Comparison of ENCODE assay signal across 1 cellular context in the genomic region with DNA sequence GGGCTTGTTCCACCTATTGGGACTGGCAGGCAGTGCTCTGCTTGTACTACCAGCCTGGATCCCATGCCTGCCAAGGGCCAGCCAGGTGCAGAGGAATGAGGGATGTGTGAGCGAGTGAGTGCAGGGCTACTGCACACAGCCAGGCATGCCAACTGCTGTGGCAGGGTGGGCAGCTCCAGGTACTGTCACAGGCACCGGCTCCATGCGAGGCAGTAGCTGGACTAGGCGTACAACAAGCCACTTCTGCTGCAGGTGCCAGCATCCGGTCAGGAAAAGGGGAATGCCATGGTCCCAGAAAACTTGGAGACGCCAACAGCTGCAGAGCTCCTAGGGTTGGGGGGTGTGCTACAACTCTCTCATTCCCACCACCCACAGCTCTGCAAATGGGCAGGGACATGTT.
TF ChIP-seq lines count a peak whose summit lies in the region.

No MANE protein-coding gene starts in this region.

TF ChIP-seq in H1, 55 proteins besides CTCF, POLR2A, EP300 and RAD21:
- no peak for TF ChIP-seq SRF (IDR thresholded peaks at IDR 0.05; ENCODE audit: low read depth, low read length)
- no peak for TF ChIP-seq SAP30 (IDR thresholded peaks at IDR 0.05; ENCODE audit: insufficient read depth, insufficient replicate concordance, low read length)
TF ChIP-seq in H1: peak in this region for 0.
